15 cellular contexts compared by ENCODE assay signal in genomic region chr17:3915642-3916012, GRCh38. TPM values are rescaled to one million over a fixed set of nuclear protein-coding genes. Genes with fewer than 3 reads are reported as not detected.
DNase-seq lines count a peak whose midpoint lies in the region; ATAC-seq, FAIRE-seq and TF ChIP-seq lines count a peak whose summit lies in the region.
"Had no signal": no experiment of that assay in that cellular context is flagged by ENCODE, and none has a peak within 500 bp of the region (broad histone marks: within the 10 kb centered on the region; RNA-seq: fewer than 3 reads in every experiment).

No MANE protein-coding gene starts in this region.

- no TSS peak for BruUV-seq in HepG2 (replicated peaks; lab: Mats Ljungman, UMichigan)

- 70% methylated on average over 2 of the region's 12 CpGs for WGBS in right lobe of liver (ENCODE audit: insufficient coverage, low coverage, low lambda C conversion rate, missing lambda C conversion rate)
- WGBS in HepG2 (ENCODE audit: low lambda C conversion rate), result 52% methylated on average over 7 of the region's 12 CpGs

- FAIRE-seq in HepG2 (lab: Jason Lieb, UNC), result no peak
- FAIRE-seq: H1 had no signal

- H3K27me3 ChIP-seq in right lobe of liver, result no peaks in the 10 kb centered on the region
- peaks cover 2 to 37% of the 10 kb centered on the region in 2 experiments; a peak in 4 of 5 replicates for H3K27me3 ChIP-seq in HepG2 (ENCODE audit: control insufficient read depth in 1 of 2, insufficient read depth in 2 of 2, low read length in 2 of 2)
- H3K27me3 ChIP-seq in mucosa of rectum (ENCODE audit: control insufficient read depth in 2 of 2, insufficient read depth in 2 of 2, low read length in 2 of 2), result no peaks in the 10 kb centered on the region
- H3K27me3 ChIP-seq in vagina, result no peaks in the 10 kb centered on the region
- H3K27me3 ChIP-seq in left lung, result no peaks in the 10 kb centered on the region
- H3K27me3 ChIP-seq: gastrocnemius medialis, thyroid gland had no signal

- H4K20me1 ChIP-seq in HepG2 (ENCODE audit: insufficient read depth, low read length), result no peaks in the 10 kb centered on the region

- H3K9ac ChIP-seq in HepG2 (ENCODE audit: insufficient read depth, low read depth, low read length) (no peak overlapping the region), mucosa of rectum (ENCODE audit: low read depth in 1 of 2, low read length in 2 of 2) (peak overlapping the region; percentile 49 to 66)

- CTCF ChIA-PET in HepG2 (lab: Yijun Ruan, JAX; ENCODE audit: low intra/inter-chr PET ratio, low total read pairs), result no interaction called here
- CTCF ChIA-PET in activated B cell treated with CpG ODN at 0.5 μM for 24 hours (lab: Charles Lee), result interaction anchor here (0.7 to 5.7 kb wide), 4 partner anchors 23 to 72 kb away, joined by 3 to 72 read pairs (median 4); partner anchors contain the start of gene CAMKK1

- TF ChIP-seq CTCF in right lobe of liver (IDR thresholded peaks at IDR 0.05) (no peak), HepG2 (CRISPR knock-in tag; IDR thresholded peaks at IDR 0.05) (no peak), activated B cell treated with CpG ODN at 0.5 μM for 24 hours (IDR thresholded peaks at IDR 0.05) (no peak), vagina (IDR thresholded peaks at IDR 0.05) (no peak), left lung (IDR thresholded peaks at IDR 0.05) (no peak)

- H3K27ac Mint-ChIP-seq in activated B cell treated with CpG ODN at 0.5 μM for 24 hours, result peak overlapping the region; percentile 96
- H3K27ac Mint-ChIP-seq: progenitor cell of endocrine pancreas had no signal

- no peaks in the 10 kb centered on the region for H3K9me3 Mint-ChIP-seq in activated B cell treated with CpG ODN at 0.5 μM for 24 hours

- TF ChIP-seq POLR2A in right lobe of liver (IDR thresholded peaks at IDR 0.05) (no peak), HepG2 (IDR thresholded peaks at IDR 0.05; ENCODE audit: insufficient read depth in 1 of 2, low read depth in 2 of 2, low read length in 2 of 2) (no peak), vagina (IDR thresholded peaks at IDR 0.05) (no peak)

- peak overlapping the region in 2 of 3 donors; percentile 40 to 43 for H3K27ac ChIP-seq in right lobe of liver
- H3K27ac ChIP-seq in HepG2 (ENCODE audit: extremely low read length, insufficient read depth, low read length), result no peak overlapping the region
- H3K27ac ChIP-seq in mucosa of rectum (ENCODE audit: low read depth in 2 of 2, low read length in 2 of 2), result peak overlapping the region; percentile 62 to 82
- peak overlapping the region; percentile 20 for H3K27ac ChIP-seq in vagina
- peak overlapping the region in 1 of 2 donors; percentile 91 for H3K27ac ChIP-seq in left lung
- H3K27ac ChIP-seq: left ventricle myocardium inferior, thyroid gland, VCaP had no signal

- no peak for TF ChIP-seq EP300 in HepG2 (IDR thresholded peaks at IDR 0.05; ENCODE audit: low read depth in 2 of 2, low read length in 2 of 2)
- no peak for TF ChIP-seq EP300 in HepG2 (CRISPR knock-in tag; IDR thresholded peaks at IDR 0.05; ENCODE audit: borderline replicate concordance)

- H2AFZ ChIP-seq in HepG2 (ENCODE audit: low read length), result no peak overlapping the region

- H3K36me3 ChIP-seq in right lobe of liver, result no peaks in the 10 kb centered on the region
- H3K36me3 ChIP-seq in HepG2 (replicated peaks in 1 of 2; ENCODE audit: control insufficient read depth in 1 of 2, insufficient read depth in 2 of 2, low read length in 2 of 2), result no peaks in the 10 kb centered on the region
- H3K36me3 ChIP-seq in mucosa of rectum (ENCODE audit: control insufficient read depth in 2 of 2, insufficient read depth in 2 of 2, low read length in 2 of 2), result no peaks in the 10 kb centered on the region
- no peaks in the 10 kb centered on the region for H3K36me3 ChIP-seq in vagina
- no peaks in the 10 kb centered on the region for H3K36me3 ChIP-seq in left lung
- H3K36me3 ChIP-seq: gastrocnemius medialis, left ventricle myocardium inferior, thyroid gland had no signal

- no peak overlapping the region for H3K4me3 ChIP-seq in right lobe of liver
- no peak overlapping the region for H3K4me3 ChIP-seq in HepG2 (replicated peaks in 1 of 3; ENCODE audit: insufficient read depth in 1 of 3, low read depth in 2 of 3, low read length in 3 of 3)
- peak overlapping the region; percentile 44 to 66 for H3K4me3 ChIP-seq in mucosa of rectum (ENCODE audit: low read length in 2 of 2)
- H3K4me3 ChIP-seq in vagina, result peak overlapping the region in 1 of 2 donors; percentile 30
- peak overlapping the region in 1 of 2 donors; percentile 37 for H3K4me3 ChIP-seq in left lung
- H3K4me3 ChIP-seq: left ventricle myocardium inferior, thyroid gland had no signal

- ATAC-seq in right lobe of liver (no peak), HepG2 (no peak), activated B cell treated with CpG ODN at 0.5 μM for 24 hours (ENCODE audit: low read depth) (no peak), left lung (no peak)
- ATAC-seq: gastrocnemius medialis had no signal

- H3K4me2 ChIP-seq in HepG2 (ENCODE audit: low read depth, low read length), result no peak overlapping the region

- H3K27me3 Mint-ChIP-seq in activated B cell treated with CpG ODN at 0.5 μM for 24 hours, result no peaks in the 10 kb centered on the region

- POLR2A ChIA-PET in HepG2 (lab: Yijun Ruan, JAX), result no interaction called here
- POLR2A ChIA-PET in activated B cell treated with CpG ODN at 0.5 μM for 24 hours (lab: Charles Lee), result interaction anchor here (0.5 to 10.0 kb wide), 11 partner anchors 10 to 228 kb away, joined by 3 to 311 read pairs (median 13); partner anchors contain the start of genes ATP2A3, CAMKK1, CYB5D2 and NCBP3

- H3K9me3 ChIP-seq in right lobe of liver (no peaks in the 10 kb centered on the region), HepG2 (ENCODE audit: low read length) (no peaks in the 10 kb centered on the region), mucosa of rectum (ENCODE audit: control insufficient read depth in 2 of 2, low read length in 2 of 2) (no peaks in the 10 kb centered on the region), vagina (no peaks in the 10 kb centered on the region), left lung (no peaks in the 10 kb centered on the region)
- H3K9me3 ChIP-seq: gastrocnemius medialis, left ventricle myocardium inferior, thyroid gland had no signal

- peak overlapping the region; percentile 82 for H3K4me3 Mint-ChIP-seq in activated B cell treated with CpG ODN at 0.5 μM for 24 hours

- H3K4me1 Mint-ChIP-seq in activated B cell treated with CpG ODN at 0.5 μM for 24 hours, result peaks cover 76% of the 10 kb centered on the region

- DNase-seq in right lobe of liver, result no peak
- DNase-seq in HepG2 (ENCODE audit: low spot score), result no peak
- DNase-seq in activated B cell treated with CpG ODN at 0.5 μM for 24 hours, result peak; percentile 36
- no peak for DNase-seq in vagina (ENCODE audit: extremely low spot score in 2 of 2)
- DNase-seq in SKM-1 treated with dmso at 0.1 percent for 144 hours (lab: John Stamatoyannopoulos, UW; ENCODE audit: unreplicated experiment), result no peak
- no peak for DNase-seq in left lung
- DNase-seq in cardiac septum (ENCODE audit: low spot score), result no peak
- DNase-seq: activated gamma-delta T cell, gastrocnemius medialis, left ventricle myocardium inferior, thyroid gland had no signal

- TF ChIP-seq RAD21 in HepG2 (CRISPR knock-in tag; IDR thresholded peaks at IDR 0.05), result no peak

- H3K36me3 Mint-ChIP-seq in activated B cell treated with CpG ODN at 0.5 μM for 24 hours (ENCODE audit: low read depth), result no peaks in the 10 kb centered on the region

- no peaks in the 10 kb centered on the region for H3K4me1 ChIP-seq in right lobe of liver
- peaks cover 32% of the 10 kb centered on the region for H3K4me1 ChIP-seq in HepG2 (ENCODE audit: insufficient read depth, low read length)
- peaks cover 32 to 34% of the 10 kb centered on the region in 2 donors for H3K4me1 ChIP-seq in mucosa of rectum (ENCODE audit: control insufficient read depth in 2 of 2, insufficient read depth in 2 of 2, low read length in 2 of 2)
- peaks cover 27% of the 10 kb centered on the region for H3K4me1 ChIP-seq in vagina
- H3K4me1 ChIP-seq in left lung, result peaks cover 9 to 62% of the 10 kb centered on the region in 2 donors

- in situ Hi-C loops in HepG2 (cut with HindIII; ENCODE audit: extremely low pct_ligation_motif_present, low pct_unique_long_range_greater_than_20kb), result loop anchor here (10.0 kb wide), 1 partner anchor 159 kb away; no protein-coding TSS in a partner anchor

- intact Hi-C loops in right lobe of liver (cut with DNase I), result no loop called here
- intact Hi-C loops in HepG2 (cut with micrococcal nuclease; ENCODE audit: unreplicated experiment), result no loop called here
- intact Hi-C loops in activated B cell treated with CpG ODN at 0.5 μM for 24 hours (cut with micrococcal nuclease), result loop anchor here (2.0 to 10.0 kb wide), 2 partner anchors 69 to 181 kb away; partner anchors contain the start of gene NCBP3
- intact Hi-C loops in vagina (cut with DNase I), result loop anchor here (2.0 kb wide), 1 partner anchor 93 kb away; no protein-coding TSS in a partner anchor
- intact Hi-C loops in left lung (cut with DNase I), result loop anchor here in 1 of 2 donors (10.0 kb wide), 1 partner anchor 89 kb away; no protein-coding TSS in a partner anchor
- intact Hi-C loops in cardiac septum (cut with DNase I), result loop anchor here (2.0 to 5.0 kb wide), 3 partner anchors 62 to 157 kb away; no protein-coding TSS in a partner anchor

- no peaks in the 10 kb centered on the region for H3K79me2 ChIP-seq in HepG2 (ENCODE audit: insufficient read depth, low read length)

RNA-seq across cellular contexts. Expression of gene P2RX1, which starts 0.6 kb away (rescaled TPM):
- under 1 TPM in 5 of 6 experiments, not detected in 1; 0.50 to 0.78 (median 0.58) TPM for total RNA-seq in right lobe of liver
- 0.04 TPM in 1 of 2 replicates, not detected in the other for total RNA-seq in HepG2 (2016; rRNA removed; fragmentation: Illumina TruSeq; extraction: Trizol)
- not detected in 2 replicates for total RNA-seq in HepG2 (2016; cell fraction: cytosol; rRNA removed; fragmentation: Illumina TruSeq; extraction: Trizol; ENCODE audit: low read depth)
- 0.04 TPM in 1 of 2 replicates, not detected in the other for total RNA-seq in HepG2 (2016; cell fraction: insoluble cytoplasmic fraction; rRNA removed; fragmentation: Illumina TruSeq; extraction: Trizol)
- not detected in 2 replicates for total RNA-seq in HepG2 (2016; cell fraction: membrane; rRNA removed; fragmentation: Illumina TruSeq; extraction: Trizol)
- 0.12 TPM in 1 of 2 replicates, not detected in the other for total RNA-seq in HepG2 (2016; cell fraction: nucleus; rRNA removed; fragmentation: Illumina TruSeq; extraction: Trizol)
- 0.50 and 0.84 TPM in 2 replicates for polyA plus RNA-seq in HepG2 (2011; rRNA removed)
- polyA plus RNA-seq in HepG2 (2011; cell fraction: cytosol; rRNA removed), result 0.12 and 0.33 TPM in 2 replicates
- 2.2 and 2.3 TPM in 2 replicates for polyA plus RNA-seq in HepG2 (2011; cell fraction: nucleus; rRNA removed)
- polyA plus RNA-seq in HepG2 (2012), result 0.20 and 0.44 TPM in 2 replicates
- not detected in 2 replicates for polyA plus RNA-seq in HepG2 (2016; cell fraction: cytosol; fragmentation: Illumina TruSeq; extraction: Trizol; ENCODE audit: low read depth)
- polyA plus RNA-seq in HepG2 (2016; cell fraction: insoluble cytoplasmic fraction; fragmentation: Illumina TruSeq; extraction: Trizol; ENCODE audit: low read depth), result not detected in 2 replicates
- not detected in 2 replicates for polyA plus RNA-seq in HepG2 (2016; cell fraction: membrane; fragmentation: Illumina TruSeq; extraction: Trizol; ENCODE audit: low read depth)
- polyA plus RNA-seq in HepG2 (2016; cell fraction: nucleus; fragmentation: Illumina TruSeq; extraction: Trizol; ENCODE audit: insufficient read depth, low read depth), result 0.15 TPM in 1 of 2 replicates, not detected in the other
- polyA minus RNA-seq in HepG2 (2011; rRNA and poly(A)+ RNA removed; ENCODE audit: low replicate concordance), result 0.19 and 0.34 TPM in 2 replicates
- polyA minus RNA-seq in HepG2 (2011; cell fraction: cytosol; rRNA and poly(A)+ RNA removed), result 0.18 TPM in 1 of 2 replicates, not detected in the other
- polyA minus RNA-seq in HepG2 (2011; cell fraction: nucleus; rRNA and poly(A)+ RNA removed), result 0.39 and 0.62 TPM in 2 replicates
- 22.0 and 26.0 TPM in 2 replicates for total RNA-seq in activated B cell treated with CpG ODN at 0.5 μM for 24 hours
- 4.2 TPM for total RNA-seq in vagina
- 10 to 100 TPM in 1 of 2 donors, 1 to 10 TPM in 1; 3.9 to 12.1 TPM for total RNA-seq in left lung
- 5.1 TPM for total RNA-seq in cardiac septum

RNA-seq across cellular contexts. Expression of gene CAMKK1, which starts 22.8 kb away (rescaled TPM):
- total RNA-seq in right lobe of liver, result 1 to 10 TPM in 2 of 6 experiments, under 1 TPM in 4; 0.35 to 1.1 (median 0.47) TPM
- total RNA-seq in HepG2 (2016; rRNA removed; fragmentation: Illumina TruSeq; extraction: Trizol), result 0.83 and 1.5 TPM in 2 replicates
- 0.09 and 0.20 TPM in 2 replicates for total RNA-seq in HepG2 (2016; cell fraction: cytosol; rRNA removed; fragmentation: Illumina TruSeq; extraction: Trizol; ENCODE audit: low read depth)
- 0.85 and 1.3 TPM in 2 replicates for total RNA-seq in HepG2 (2016; cell fraction: insoluble cytoplasmic fraction; rRNA removed; fragmentation: Illumina TruSeq; extraction: Trizol)
- 0.62 and 0.65 TPM in 2 replicates for total RNA-seq in HepG2 (2016; cell fraction: membrane; rRNA removed; fragmentation: Illumina TruSeq; extraction: Trizol)
- total RNA-seq in HepG2 (2016; cell fraction: nucleus; rRNA removed; fragmentation: Illumina TruSeq; extraction: Trizol), result 1.3 and 1.8 TPM in 2 replicates
- 1.6 and 2.1 TPM in 2 replicates for polyA plus RNA-seq in HepG2 (2011; rRNA removed)
- 1.1 TPM in 2 replicates for polyA plus RNA-seq in HepG2 (2011; cell fraction: cytosol; rRNA removed)
- 6.4 and 7.0 TPM in 2 replicates for polyA plus RNA-seq in HepG2 (2011; cell fraction: nucleus; rRNA removed)
- polyA plus RNA-seq in HepG2 (2012), result 1.1 and 1.4 TPM in 2 replicates
- 0.11 and 0.17 TPM in 2 replicates for polyA plus RNA-seq in HepG2 (2016; cell fraction: cytosol; fragmentation: Illumina TruSeq; extraction: Trizol; ENCODE audit: low read depth)
- polyA plus RNA-seq in HepG2 (2016; cell fraction: insoluble cytoplasmic fraction; fragmentation: Illumina TruSeq; extraction: Trizol; ENCODE audit: low read depth), result 0.91 and 0.97 TPM in 2 replicates
- polyA plus RNA-seq in HepG2 (2016; cell fraction: membrane; fragmentation: Illumina TruSeq; extraction: Trizol; ENCODE audit: low read depth), result 0.35 and 0.49 TPM in 2 replicates
- 3.4 and 4.1 TPM in 2 replicates for polyA plus RNA-seq in HepG2 (2016; cell fraction: nucleus; fragmentation: Illumina TruSeq; extraction: Trizol; ENCODE audit: insufficient read depth, low read depth)
- 2.5 and 40.0 TPM in 2 replicates for polyA minus RNA-seq in HepG2 (2011; rRNA and poly(A)+ RNA removed; ENCODE audit: low replicate concordance)
- polyA minus RNA-seq in HepG2 (2011; cell fraction: cytosol; rRNA and poly(A)+ RNA removed), result 0.20 and 0.62 TPM in 2 replicates
- 1.5 and 2.2 TPM in 2 replicates for polyA minus RNA-seq in HepG2 (2011; cell fraction: nucleus; rRNA and poly(A)+ RNA removed)
- total RNA-seq in activated B cell treated with CpG ODN at 0.5 μM for 24 hours, result 4.3 and 6.1 TPM in 2 replicates
- 12.0 TPM for total RNA-seq in vagina
- total RNA-seq in left lung, result 10 to 100 TPM in 1 of 2 donors, 1 to 10 TPM in 1; 3.9 to 13.4 TPM
- 5.2 TPM for total RNA-seq in cardiac septum

RNA-seq across cellular contexts. Expression of gene ATP2A3, which starts 48.6 kb away (rescaled TPM):
- 1 to 10 TPM; 1.5 to 4.3 (median 2.3) TPM for total RNA-seq in right lobe of liver
- not detected in 2 replicates for total RNA-seq in HepG2 (2016; rRNA removed; fragmentation: Illumina TruSeq; extraction: Trizol)
- not detected in 2 replicates for total RNA-seq in HepG2 (2016; cell fraction: cytosol; rRNA removed; fragmentation: Illumina TruSeq; extraction: Trizol; ENCODE audit: low read depth)
- total RNA-seq in HepG2 (2016; cell fraction: insoluble cytoplasmic fraction; rRNA removed; fragmentation: Illumina TruSeq; extraction: Trizol), result not detected in 2 replicates
- not detected in 2 replicates for total RNA-seq in HepG2 (2016; cell fraction: membrane; rRNA removed; fragmentation: Illumina TruSeq; extraction: Trizol)
- not detected in 2 replicates for total RNA-seq in HepG2 (2016; cell fraction: nucleus; rRNA removed; fragmentation: Illumina TruSeq; extraction: Trizol)
- 0.07 and 0.10 TPM in 2 replicates for polyA plus RNA-seq in HepG2 (2011; rRNA removed)
- polyA plus RNA-seq in HepG2 (2011; cell fraction: cytosol; rRNA removed), result 0.03 and 0.14 TPM in 2 replicates
- polyA plus RNA-seq in HepG2 (2011; cell fraction: nucleus; rRNA removed), result 0.16 and 0.40 TPM in 2 replicates
- polyA plus RNA-seq in HepG2 (2012), result 0.15 and 0.25 TPM in 2 replicates
- not detected in 2 replicates for polyA plus RNA-seq in HepG2 (2016; cell fraction: cytosol; fragmentation: Illumina TruSeq; extraction: Trizol; ENCODE audit: low read depth)
- polyA plus RNA-seq in HepG2 (2016; cell fraction: insoluble cytoplasmic fraction; fragmentation: Illumina TruSeq; extraction: Trizol; ENCODE audit: low read depth), result not detected in 2 replicates
- polyA plus RNA-seq in HepG2 (2016; cell fraction: membrane; fragmentation: Illumina TruSeq; extraction: Trizol; ENCODE audit: low read depth), result not detected in 2 replicates
- polyA plus RNA-seq in HepG2 (2016; cell fraction: nucleus; fragmentation: Illumina TruSeq; extraction: Trizol; ENCODE audit: insufficient read depth, low read depth), result not detected in 2 replicates
- 0.52 and 1.2 TPM in 2 replicates for polyA minus RNA-seq in HepG2 (2011; rRNA and poly(A)+ RNA removed; ENCODE audit: low replicate concordance)
- not detected in 2 replicates for polyA minus RNA-seq in HepG2 (2011; cell fraction: cytosol; rRNA and poly(A)+ RNA removed)
- 0.13 TPM in 1 of 2 replicates, not detected in the other for polyA minus RNA-seq in HepG2 (2011; cell fraction: nucleus; rRNA and poly(A)+ RNA removed)
- 458 and 541 TPM in 2 replicates for total RNA-seq in activated B cell treated with CpG ODN at 0.5 μM for 24 hours
- total RNA-seq in vagina, result 15.5 TPM
- total RNA-seq in left lung, result 10 to 100 TPM; 12.7 to 53.5 TPM
- total RNA-seq in cardiac septum, result 8.9 TPM

Comparison
In these comparisons a context has a peak if more than half of its experiments do, and no peak if none do; other contexts are left out.
1. H3K4me3 ChIP-seq: peak in mucosa of rectum (2 of 2); none in right lobe of liver (0 of 3) and HepG2 (0 of 3).
2. intact Hi-C loops: an anchor here in activated B cell treated with CpG ODN at 0.5 μM for 24 hours (2.0 to 10.0 kb wide), vagina (2.0 kb wide) and cardiac septum (2.0 to 5.0 kb wide); none called in right lobe of liver and HepG2.